ENCODE assay signal across 1 cellular context in genomic region chr19:35759697-35760096, GRCh38.
TF ChIP-seq lines count a peak whose summit lies in the region.

No MANE protein-coding gene starts in this region.

TF ChIP-seq in K562, 482 proteins besides CTCF, POLR2A, EP300 and RAD21:
- TF ChIP-seq, protein P1, sequence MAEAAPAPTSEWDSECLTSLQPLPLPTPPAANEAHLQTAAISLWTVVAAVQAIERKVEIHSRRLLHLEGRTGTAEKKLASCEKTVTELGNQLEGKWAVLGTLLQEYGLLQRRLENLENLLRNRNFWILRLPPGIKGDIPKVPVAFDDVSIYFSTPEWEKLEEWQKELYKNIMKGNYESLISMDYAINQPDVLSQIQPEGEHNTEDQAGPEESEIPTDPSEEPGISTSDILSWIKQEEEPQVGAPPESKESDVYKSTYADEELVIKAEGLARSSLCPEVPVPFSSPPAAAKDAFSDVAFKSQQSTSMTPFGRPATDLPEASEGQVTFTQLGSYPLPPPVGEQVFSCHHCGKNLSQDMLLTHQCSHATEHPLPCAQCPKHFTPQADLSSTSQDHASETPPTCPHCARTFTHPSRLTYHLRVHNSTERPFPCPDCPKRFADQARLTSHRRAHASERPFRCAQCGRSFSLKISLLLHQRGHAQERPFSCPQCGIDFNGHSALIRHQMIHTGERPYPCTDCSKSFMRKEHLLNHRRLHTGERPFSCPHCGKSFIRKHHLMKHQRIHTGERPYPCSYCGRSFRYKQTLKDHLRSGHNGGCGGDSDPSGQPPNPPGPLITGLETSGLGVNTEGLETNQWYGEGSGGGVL (CRISPR knock-in tag; IDR thresholded peaks at IDR 0.05) = no peak
- TF ChIP-seq PKNOX1 (IDR thresholded peaks at IDR 0.05) = peak; percentile 11; the same call in 1 of the 2 replicates
- peak; percentile 3; the same call in 1 of the 2 replicates for TF ChIP-seq POLR2G (IDR thresholded peaks at IDR 0.05; ENCODE audit: low read depth, low read length)
- no peak for TF ChIP-seq ESRRA (IDR thresholded peaks at IDR 0.05; ENCODE audit: borderline replicate concordance, low read depth)
